Comparison of ENCODE assay signal across 8 cellular contexts in genomic region chr5:14727428-14727865, GRCh38.
DNase-seq lines count a peak whose midpoint lies in the region; ATAC-seq, FAIRE-seq and TF ChIP-seq lines count a peak whose summit lies in the region.

No MANE protein-coding gene starts in this region.

- DNase-seq in CD8-positive, alpha-beta memory T cell = peak; percentile 59 to 77 (median 65)
- DNase-seq in M059J (ENCODE audit: low read depth) = peak; percentile 81
- peak; percentile 87 to 88 for DNase-seq in SHP77 (lab: John Stamatoyannopoulos, UW)
- peak; percentile 59 for DNase-seq in activated gamma-delta T cell treated with anti-CD3 and anti-CD28 coated beads, Interleukin-2, amount 50 U/mL, for 16 hours (ENCODE audit: low read depth)
- peak; percentile 75 for DNase-seq in germinal center (ENCODE audit: low spot score)
- peak; percentile 62 to 94 (median 81) for DNase-seq in pancreas
- peak; percentile 79 for DNase-seq in transverse colon

- ATAC-seq in GM21390 (IDR thresholded peaks at IDR 0.05; ENCODE audit: unreplicated experiment) = peak; percentile 73
- ATAC-seq in pancreas = peak; percentile 87 to 93 (median 92)

- intact Hi-C loops in pancreas (cut with DNase I) (loop anchor here in 2 of 3 donors (5.0 kb wide), 2 partner anchors 275 to 295 kb away; no protein-coding TSS in a partner anchor), transverse colon (cut with DNase I; ENCODE audit: low total_unique reads) (no loop called here)

- POLR2A ChIA-PET in CD8-positive, alpha-beta memory T cell (lab: Charles Lee) = no interaction called here

- H3K4me3 Mint-ChIP-seq in CD8-positive, alpha-beta memory T cell = no peak overlapping the region

- no peaks in the 10 kb centered on the region for H3K9me3 Mint-ChIP-seq in CD8-positive, alpha-beta memory T cell

- H3K27me3 Mint-ChIP-seq in CD8-positive, alpha-beta memory T cell = no peaks in the 10 kb centered on the region

- TF ChIP-seq CTCF in pancreas (IDR thresholded peaks at IDR 0.05) (peak; percentile 80 to 91 (median 88)), transverse colon (IDR thresholded peaks at IDR 0.05) (peak; percentile 93 to 95 (median 93))

- peak overlapping the region in 4 of 8 donors; percentile 11 to 77 (median 67) for H3K27ac Mint-ChIP-seq in CD8-positive, alpha-beta memory T cell

- TF ChIP-seq EP300 in transverse colon (IDR thresholded peaks at IDR 0.05; ENCODE audit: low read depth) = no peak

- FAIRE-seq in pancreas (lab: Jason Lieb, UNC) = peak; percentile 74

- no peaks in the 10 kb centered on the region for H3K4me1 ChIP-seq in CD8-positive, alpha-beta memory T cell (ENCODE audit: insufficient read depth, low read length)
- H3K4me1 ChIP-seq in pancreas = no peaks in the 10 kb centered on the region
- peaks cover 0 to 18% (median 10%) of the 10 kb centered on the region in 4 donors for H3K4me1 ChIP-seq in transverse colon

- no peak for TF ChIP-seq POLR2A in transverse colon (IDR thresholded peaks at IDR 0.05)

- no peak overlapping the region for H3K27ac ChIP-seq in CD8-positive, alpha-beta memory T cell (ENCODE audit: low read depth, low read length)
- H3K27ac ChIP-seq in pancreas = no peak overlapping the region
- H3K27ac ChIP-seq in transverse colon = no peak overlapping the region

- H3K4me3 ChIP-seq in CD8-positive, alpha-beta memory T cell (ENCODE audit: low read length) = no peak overlapping the region
- H3K4me3 ChIP-seq in pancreas (no peak overlapping the region), transverse colon (no peak overlapping the region)

- H3K36me3 Mint-ChIP-seq in CD8-positive, alpha-beta memory T cell = peaks cover 6 to 68% (median 13%) of the 10 kb centered on the region in 3 donors

- peaks cover 6% of the 10 kb centered on the region for H3K36me3 ChIP-seq in CD8-positive, alpha-beta memory T cell (ENCODE audit: insufficient read depth, low read length)
- H3K36me3 ChIP-seq in pancreas = no peaks in the 10 kb centered on the region
- H3K36me3 ChIP-seq in transverse colon = no peaks in the 10 kb centered on the region

- CTCF ChIA-PET in CD8-positive, alpha-beta memory T cell (lab: Charles Lee) = interaction anchor here (0.6 to 4.8 kb wide), 35 partner anchors 8 to 288 kb away, joined by 3 to 72 read pairs (median 3); no protein-coding TSS in a partner anchor

- no peaks in the 10 kb centered on the region for H3K27me3 ChIP-seq in CD8-positive, alpha-beta memory T cell (ENCODE audit: insufficient read depth, low read length, poor library complexity, severe bottlenecking)
- no peaks in the 10 kb centered on the region for H3K27me3 ChIP-seq in pancreas
- H3K27me3 ChIP-seq in transverse colon = no peaks in the 10 kb centered on the region

- in situ Hi-C loops in transverse colon (cut with MboI; ENCODE audit: low pct_ligation_motif_present in 1 of 4, low pct_unique_long_range_greater_than_20kb in 1 of 4, low sequenced_read_pairs in 3 of 4) = loop anchor here in 3 of 4 donors (5.0 to 10.0 kb wide), 3 partner anchors 275 to 287 kb away; no protein-coding TSS in a partner anchor

- no peaks in the 10 kb centered on the region for H3K9me3 ChIP-seq in CD8-positive, alpha-beta memory T cell (ENCODE audit: low read length)
- H3K9me3 ChIP-seq in pancreas = no peaks in the 10 kb centered on the region
- no peaks in the 10 kb centered on the region for H3K9me3 ChIP-seq in transverse colon

- 4 to 5% methylated on average over 7 of the region's 7 CpGs for WGBS in pancreas, 2 donors
- 4 to 5% methylated on average over 7 of the region's 7 CpGs for WGBS in transverse colon (ENCODE audit: low coverage in 1 of 2), 2 donors

- H3K4me1 Mint-ChIP-seq in CD8-positive, alpha-beta memory T cell = peaks cover 5 to 19% (median 5%) of the 10 kb centered on the region in 3 donors
